ENCODE assay signal across 8 cellular contexts in genomic region chr16:28846080-28846932, GRCh38. TPM values are rescaled to one million over a fixed set of nuclear protein-coding genes. Genes with fewer than 3 reads are reported as not detected.
DNase-seq lines count a peak whose midpoint lies in the region; ATAC-seq and TF ChIP-seq lines count a peak whose summit lies in the region.

TSS of gene TUFM (minus strand) at chr16:28846348. CDS start at chr16:28846269, 79 bp downstream.

- peaks cover 24% of the 10 kb centered on the region for H3K4me1 Mint-ChIP-seq in activated CD4-positive, alpha-beta memory T cell treated with anti-CD3 and anti-CD28 coated beads for 36 hours (ENCODE audit: low read depth)

- peak; percentile 98 for DNase-seq in CD1c-positive myeloid dendritic cell (ENCODE audit: extremely low spot score)
- peak; percentile 99 for DNase-seq in NCI-H82 (lab: John Stamatoyannopoulos, UW)
- peak; percentile 99 for DNase-seq in activated CD4-positive, alpha-beta memory T cell treated with anti-CD3 and anti-CD28 coated beads for 36 hours
- DNase-seq in dorsolateral prefrontal cortex, result peak; percentile 98 to 99 (median 99)
- DNase-seq in right lobe of liver, result peak; percentile 98 to 99 (median 98)
- DNase-seq in stimulated activated CD4-positive, alpha-beta T cell treated with anti-CD3 and anti-CD28 coated beads, Interleukin-4, amount 100 ng/mL, for 48 hours (ENCODE audit: low read depth in 2 of 2), result peak; percentile 96 to 97

- peak; percentile 19 to 86 (median 71) for TF ChIP-seq CTCF in dorsolateral prefrontal cortex (IDR thresholded peaks at IDR 0.05 in 54 of 56, conservative IDR thresholded peaks at IDR 0.05 in 2 of 56; ENCODE audit: low read depth in 1 of 56, partially characterized antibody in 56 of 56)
- peak; percentile 56 to 61 (median 60) for TF ChIP-seq CTCF in right lobe of liver (IDR thresholded peaks at IDR 0.05)

- no peaks in the 10 kb centered on the region for H3K27me3 Mint-ChIP-seq in activated CD4-positive, alpha-beta memory T cell treated with anti-CD3 and anti-CD28 coated beads for 36 hours

- H3K4me3 Mint-ChIP-seq in activated CD4-positive, alpha-beta memory T cell treated with anti-CD3 and anti-CD28 coated beads for 36 hours, result peak within 1 kb of the TSS; percentile 89

- H3K4me3 ChIP-seq in dorsolateral prefrontal cortex, result peak within 1 kb of the TSS; percentile 78 to 100 (median 97)
- H3K4me3 ChIP-seq in right lobe of liver, result peak within 1 kb of the TSS; percentile 81 to 99 (median 86)

- TF ChIP-seq POLR2A in right lobe of liver (IDR thresholded peaks at IDR 0.05), result peak; percentile 49

- peak; percentile 90 for ATAC-seq in GM19395 (IDR thresholded peaks at IDR 0.05; ENCODE audit: unreplicated experiment)
- peak; percentile 86 for ATAC-seq in HG03571 (IDR thresholded peaks at IDR 0.05; ENCODE audit: unreplicated experiment)
- ATAC-seq in right lobe of liver, result peak; percentile 95 to 98 (median 97)

- H3K36me3 Mint-ChIP-seq in activated CD4-positive, alpha-beta memory T cell treated with anti-CD3 and anti-CD28 coated beads for 36 hours, result peaks cover 38% of the 10 kb centered on the region

- H3K9me3 ChIP-seq in right lobe of liver, result no peaks in the 10 kb centered on the region

- H3K27ac ChIP-seq in dorsolateral prefrontal cortex (peak within 1 kb of the TSS; percentile 45 to 98 (median 89)), right lobe of liver (peak within 1 kb of the TSS; percentile 79 to 84 (median 80))

- POLR2A ChIA-PET in activated CD4-positive, alpha-beta memory T cell treated with anti-CD3 and anti-CD28 coated beads for 36 hours (lab: Charles Lee), result interaction anchor here (0.7 to 5.8 kb wide), 8 partner anchors 8 to 105 kb away, joined by 3 to 55 read pairs (median 4); partner anchors contain the start of genes ATXN2L, NFATC2IP, RABEP2 and SH2B1

- H3K4me1 ChIP-seq in right lobe of liver, result peaks cover 0 to 12% (median 7%) of the 10 kb centered on the region in 4 donors

- no peaks in the 10 kb centered on the region for H3K27me3 ChIP-seq in dorsolateral prefrontal cortex
- H3K27me3 ChIP-seq in right lobe of liver, result no peaks in the 10 kb centered on the region

- intact Hi-C loops in activated CD4-positive, alpha-beta memory T cell treated with anti-CD3 and anti-CD28 coated beads for 36 hours (cut with micrococcal nuclease), result loop anchor here (1.0 kb wide), 4 partner anchors 17 to 104 kb away; partner anchors contain the start of genes NFATC2IP and SH2B1
- intact Hi-C loops in dorsolateral prefrontal cortex (cut with DNase I), result loop anchor here (1.0 to 5.0 kb wide), 5 partner anchors 17 to 106 kb away; partner anchors contain the start of genes SH2B1 (in 2 of the 2), NFATC2IP (in 1 of the 2) and RABEP2 (in 1 of the 2)
- intact Hi-C loops in right lobe of liver (cut with DNase I), result no loop called here

- peak within 1 kb of the TSS; percentile 94 for H3K27ac Mint-ChIP-seq in activated CD4-positive, alpha-beta memory T cell treated with anti-CD3 and anti-CD28 coated beads for 36 hours

- CTCF ChIA-PET in activated CD4-positive, alpha-beta memory T cell treated with anti-CD3 and anti-CD28 coated beads for 36 hours (lab: Charles Lee), result interaction anchor here (0.8 to 6.5 kb wide), 12 partner anchors 8 to 131 kb away, joined by 3 to 39 read pairs (median 4); partner anchors contain the start of genes ATXN2L and SH2B1

- H3K36me3 ChIP-seq in right lobe of liver, result peaks cover 0 to 34% (median 12%) of the 10 kb centered on the region in 4 donors

- H3K9me3 Mint-ChIP-seq in activated CD4-positive, alpha-beta memory T cell treated with anti-CD3 and anti-CD28 coated beads for 36 hours, result no peaks in the 10 kb centered on the region

- 0% methylated on average over 14 of the region's 73 CpGs for WGBS in right lobe of liver (ENCODE audit: insufficient coverage, low coverage, low lambda C conversion rate, missing lambda C conversion rate)

RNA-seq across cellular contexts. Expression of gene TUFM, which starts in this region (rescaled TPM):
- total RNA-seq in activated CD4-positive, alpha-beta memory T cell treated with anti-CD3 and anti-CD28 coated beads for 36 hours, result 100 to 1,000 TPM; 221 TPM
- total RNA-seq in dorsolateral prefrontal cortex (100 to 1,000 TPM in 87 of 120 experiments, 10 to 100 TPM in 33; 78.8 to 138 (median 104) TPM), right lobe of liver (100 to 1,000 TPM; 103 to 169 (median 141) TPM)

Comparison
In these comparisons a context has a peak if more than half of its experiments do, and no peak if none do; other contexts are left out.
1. Peak in every context shown above with its lines: DNase-seq, ATAC-seq, H3K4me3 ChIP-seq and H3K27ac ChIP-seq.
2. intact Hi-C loops: an anchor here in activated CD4-positive, alpha-beta memory T cell treated with anti-CD3 and anti-CD28 coated beads for 36 hours (1.0 kb wide) and dorsolateral prefrontal cortex (1.0 to 5.0 kb wide); none called in right lobe of liver.